Comparison of ENCODE assay signal across 8 cellular contexts in the genomic region with DNA sequence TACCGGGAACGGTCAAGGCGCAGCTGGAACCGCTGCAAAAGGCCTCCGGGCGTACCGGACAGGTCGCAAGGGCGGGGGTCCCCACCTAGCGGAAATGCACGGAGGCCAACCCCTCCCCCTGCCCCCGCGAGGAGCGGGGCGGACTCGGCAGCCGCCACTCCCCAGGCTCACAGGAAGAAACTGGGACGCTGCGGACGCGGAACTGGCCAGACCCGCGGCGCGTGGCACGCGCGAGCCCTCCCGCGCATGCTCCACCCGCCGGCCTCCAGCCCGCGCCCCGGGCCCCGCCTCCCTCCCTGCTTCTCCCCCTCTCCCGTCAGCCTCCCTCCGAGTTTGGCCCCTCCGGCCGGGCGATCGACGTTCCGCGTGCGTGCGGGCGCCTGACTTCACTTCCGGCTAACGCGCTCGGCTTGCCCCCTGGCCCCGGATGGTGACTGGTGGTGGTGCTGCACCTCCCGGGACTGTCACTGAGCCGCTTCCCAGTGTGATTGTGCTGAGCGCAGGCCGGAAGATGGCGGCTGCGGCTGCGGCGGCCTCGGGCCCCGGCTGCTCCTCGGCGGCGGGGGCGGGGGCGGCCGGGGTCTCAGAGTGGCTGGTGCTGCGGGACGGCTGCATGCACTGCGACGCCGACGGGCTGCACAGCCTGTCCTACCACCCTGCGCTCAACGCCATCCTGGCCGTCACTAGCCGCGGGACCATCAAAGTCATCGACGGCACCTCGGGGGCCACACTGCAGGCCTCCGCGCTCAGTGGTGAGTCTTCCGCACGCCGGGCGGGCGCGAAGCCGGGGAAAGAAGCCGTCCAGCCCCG. TPM values are rescaled to one million over a fixed set of nuclear protein-coding genes. Genes with fewer than 3 reads are reported as not detected.
A peak's percentile ranks its signal among the peaks of the same experiment; 100 is the strongest.
DNase-seq lines count a peak whose midpoint lies in the region; ATAC-seq and TF ChIP-seq lines count a peak whose summit lies in the region.

A gene with protein sequence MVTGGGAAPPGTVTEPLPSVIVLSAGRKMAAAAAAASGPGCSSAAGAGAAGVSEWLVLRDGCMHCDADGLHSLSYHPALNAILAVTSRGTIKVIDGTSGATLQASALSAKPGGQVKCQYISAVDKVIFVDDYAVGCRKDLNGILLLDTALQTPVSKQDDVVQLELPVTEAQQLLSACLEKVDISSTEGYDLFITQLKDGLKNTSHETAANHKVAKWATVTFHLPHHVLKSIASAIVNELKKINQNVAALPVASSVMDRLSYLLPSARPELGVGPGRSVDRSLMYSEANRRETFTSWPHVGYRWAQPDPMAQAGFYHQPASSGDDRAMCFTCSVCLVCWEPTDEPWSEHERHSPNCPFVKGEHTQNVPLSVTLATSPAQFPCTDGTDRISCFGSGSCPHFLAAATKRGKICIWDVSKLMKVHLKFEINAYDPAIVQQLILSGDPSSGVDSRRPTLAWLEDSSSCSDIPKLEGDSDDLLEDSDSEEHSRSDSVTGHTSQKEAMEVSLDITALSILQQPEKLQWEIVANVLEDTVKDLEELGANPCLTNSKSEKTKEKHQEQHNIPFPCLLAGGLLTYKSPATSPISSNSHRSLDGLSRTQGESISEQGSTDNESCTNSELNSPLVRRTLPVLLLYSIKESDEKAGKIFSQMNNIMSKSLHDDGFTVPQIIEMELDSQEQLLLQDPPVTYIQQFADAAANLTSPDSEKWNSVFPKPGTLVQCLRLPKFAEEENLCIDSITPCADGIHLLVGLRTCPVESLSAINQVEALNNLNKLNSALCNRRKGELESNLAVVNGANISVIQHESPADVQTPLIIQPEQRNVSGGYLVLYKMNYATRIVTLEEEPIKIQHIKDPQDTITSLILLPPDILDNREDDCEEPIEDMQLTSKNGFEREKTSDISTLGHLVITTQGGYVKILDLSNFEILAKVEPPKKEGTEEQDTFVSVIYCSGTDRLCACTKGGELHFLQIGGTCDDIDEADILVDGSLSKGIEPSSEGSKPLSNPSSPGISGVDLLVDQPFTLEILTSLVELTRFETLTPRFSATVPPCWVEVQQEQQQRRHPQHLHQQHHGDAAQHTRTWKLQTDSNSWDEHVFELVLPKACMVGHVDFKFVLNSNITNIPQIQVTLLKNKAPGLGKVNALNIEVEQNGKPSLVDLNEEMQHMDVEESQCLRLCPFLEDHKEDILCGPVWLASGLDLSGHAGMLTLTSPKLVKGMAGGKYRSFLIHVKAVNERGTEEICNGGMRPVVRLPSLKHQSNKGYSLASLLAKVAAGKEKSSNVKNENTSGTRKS (N-terminal part only) (plus strand): TSS at position 289 of the 810 bp plus-strand sequence. CDS start 139 bp downstream, at position 428.

- H3K27me3 Mint-ChIP-seq in naive B cell: no peaks in the 10 kb centered on the region

- peak within 1 kb of the TSS; percentile 84 to 97 (median 95) for H3K27ac Mint-ChIP-seq in naive B cell
- peak within 1 kb of the TSS; percentile 95 for H3K27ac Mint-ChIP-seq in stimulated activated effector memory CD8-positive, alpha-beta T cell treated with anti-CD3 and anti-CD28 coated beads, Interleukin-12 subunit alpha, Interleukin-12 subunit beta, amount 100 ng/mL, for 72 hours

- ATAC-seq in naive B cell (ENCODE audit: low read depth in 2 of 2): peak; percentile 87 to 91
- peak; percentile 96 for ATAC-seq in stimulated activated effector memory CD8-positive, alpha-beta T cell treated with anti-CD3 and anti-CD28 coated beads, Interleukin-12 subunit alpha, Interleukin-12 subunit beta, amount 100 ng/mL, for 72 hours

- no peaks in the 10 kb centered on the region for H3K9me3 Mint-ChIP-seq in naive B cell
- H3K9me3 Mint-ChIP-seq in stimulated activated effector memory CD8-positive, alpha-beta T cell treated with anti-CD3 and anti-CD28 coated beads, Interleukin-12 subunit alpha, Interleukin-12 subunit beta, amount 100 ng/mL, for 72 hours: no peaks in the 10 kb centered on the region

- no peaks in the 10 kb centered on the region for H3K36me3 Mint-ChIP-seq in naive B cell
- peaks cover 41% of the 10 kb centered on the region for H3K36me3 Mint-ChIP-seq in stimulated activated effector memory CD8-positive, alpha-beta T cell treated with anti-CD3 and anti-CD28 coated beads, Interleukin-12 subunit alpha, Interleukin-12 subunit beta, amount 100 ng/mL, for 72 hours

- peak within 1 kb of the TSS; percentile 82 for H3K4me3 ChIP-seq in LNCaP clone FGC (ENCODE audit: low read depth, low read length)

- H3K4me3 Mint-ChIP-seq in naive B cell: peak within 1 kb of the TSS; percentile 88 to 96 (median 94)
- peak within 1 kb of the TSS; percentile 87 for H3K4me3 Mint-ChIP-seq in stimulated activated effector memory CD8-positive, alpha-beta T cell treated with anti-CD3 and anti-CD28 coated beads, Interleukin-12 subunit alpha, Interleukin-12 subunit beta, amount 100 ng/mL, for 72 hours

- no peak for TF ChIP-seq CTCF in LNCaP clone FGC (IDR thresholded peaks at IDR 0.05; ENCODE audit: control insufficient read depth, extremely low read depth, insufficient read depth)

- H3K4me1 Mint-ChIP-seq in naive B cell: peaks cover 35 to 38% (median 38%) of the 10 kb centered on the region in 3 donors
- H3K4me1 Mint-ChIP-seq in stimulated activated effector memory CD8-positive, alpha-beta T cell treated with anti-CD3 and anti-CD28 coated beads, Interleukin-12 subunit alpha, Interleukin-12 subunit beta, amount 100 ng/mL, for 72 hours: peaks cover 35% of the 10 kb centered on the region

- DNase-seq in EH (ENCODE audit: low read depth) (peak; percentile 98), H4 (ENCODE audit: low spot score) (peak; percentile 88), LNCaP clone FGC (ENCODE audit: low read depth) (peak; percentile 85), RPMI8226 (peak; percentile 97), fibroblast of gingiva (ENCODE audit: low read depth) (peak; percentile 98), naive B cell (peak; percentile 97)
- peak; percentile 88 to 90 for DNase-seq in activated T-helper 1 cell treated with anti-CD3 and anti-CD28 coated beads, Interleukin-2, amount 50 U/mL, for 16 hours (ENCODE audit: low read depth in 1 of 2, low spot score in 1 of 2)
- peak; percentile 94 to 99 for DNase-seq in stimulated activated effector memory CD8-positive, alpha-beta T cell treated with anti-CD3 and anti-CD28 coated beads, Interleukin-12 subunit alpha, Interleukin-12 subunit beta, amount 100 ng/mL, for 72 hours (ENCODE audit: low spot score in 2 of 2)

RNA-seq across cellular contexts. Expression of the gene that starts here (rescaled TPM):
- 16.4 and 29.7 TPM in 2 replicates for total RNA-seq in H4 (2014; rRNA removed; shearing (Covaris generic))
- 10 to 100 TPM; 16.3 to 47.1 (median 35.8) TPM for polyA plus RNA-seq in naive B cell (ENCODE audit: low read depth in 6 of 6)

Comparison
In these comparisons a context has a peak if more than half of its experiments do, and no peak if none do; other contexts are left out.
1. Peak in every context shown above with its lines: DNase-seq, ATAC-seq and H3K4me3 ChIP-seq.